Comparison of ENCODE assay signal across 23 cellular contexts in the genomic region with DNA sequence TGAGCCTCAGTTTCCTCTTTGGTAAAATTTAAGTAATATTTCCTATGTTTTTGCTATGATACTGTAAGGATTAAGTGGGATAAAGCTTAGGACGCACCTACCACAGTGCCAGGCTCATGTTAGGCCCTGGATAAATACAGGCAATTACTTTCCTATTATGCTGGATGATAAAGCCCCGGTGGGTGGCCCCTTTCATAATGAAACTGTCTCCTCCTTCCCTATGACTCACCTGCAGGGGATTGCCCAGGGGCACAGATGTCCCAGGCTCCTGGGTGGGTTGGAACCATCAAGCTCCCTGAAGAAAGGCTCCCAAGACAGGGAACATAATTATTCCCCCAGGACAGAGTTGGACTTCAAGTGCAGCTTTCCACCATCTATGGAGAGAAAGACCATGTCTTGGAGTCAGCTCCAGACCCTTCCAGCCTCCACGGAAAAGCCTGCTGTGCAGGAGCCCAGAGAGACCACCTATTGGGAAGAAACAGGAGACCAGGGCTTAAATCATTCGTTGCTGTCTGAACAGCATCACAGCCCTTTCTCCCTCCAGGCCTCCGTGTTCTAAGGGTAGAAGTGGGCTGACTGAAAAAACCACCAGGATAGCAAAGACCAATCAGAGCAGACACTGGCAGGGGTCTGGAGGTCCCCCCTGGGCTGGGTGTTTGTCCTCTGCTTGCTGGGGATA. TPM values are rescaled to one million over a fixed set of nuclear protein-coding genes. Genes with fewer than 3 reads are reported as not detected.
DNase-seq lines count a peak whose midpoint lies in the region; ATAC-seq and TF ChIP-seq lines count a peak whose summit lies in the region.
"Had no signal": no experiment of that assay in that cellular context is flagged by ENCODE, and none has a peak within 500 bp of the region (broad histone marks: within the 10 kb centered on the region; RNA-seq: fewer than 3 reads in every experiment).

No MANE protein-coding gene starts in this region.

- H3K9me3 Mint-ChIP-seq in activated CD4-positive, alpha-beta T cell treated with anti-CD3 and anti-CD28 coated beads for 36 hours (ENCODE audit: low read depth), result peaks cover 3% of the 10 kb centered on the region
- H3K9me3 Mint-ChIP-seq: CD4-positive, alpha-beta T cell had no signal

- H3K4me3 ChIP-seq in mammary epithelial cell (replicated peaks in 1 of 3; ENCODE audit: insufficient read depth in 1 of 3, low read depth in 2 of 3, low read length in 3 of 3) (no peak overlapping the region), mesenchymal stem cell (ENCODE audit: insufficient read depth in 1 of 2, low read depth in 1 of 2, low read length in 2 of 2) (no peak overlapping the region)
- H3K4me3 ChIP-seq: ascending aorta, GM12878, GM23248, vagina had no signal

- no peak overlapping the region for H3K23ac ChIP-seq in mesenchymal stem cell (ENCODE audit: low read length in 2 of 2)

- no peak overlapping the region for H2BK120ac ChIP-seq in mesenchymal stem cell (ENCODE audit: low read depth, low read length)

- ATAC-seq in activated CD4-positive, alpha-beta T cell treated with anti-CD3 and anti-CD28 coated beads for 36 hours, result peak; percentile 58
- no peak for ATAC-seq in GM19023 (IDR thresholded peaks at IDR 0.05; ENCODE audit: unreplicated experiment)
- ATAC-seq in HG02610 (IDR thresholded peaks at IDR 0.05; ENCODE audit: unreplicated experiment), result no peak
- ATAC-seq: activated CD4-positive, CD25-positive, alpha-beta regulatory T cell treated with anti-CD3 and anti-CD28 coated beads, Interleukin-2, amount 50 U/mL, for 24 hours; GM12878 had no signal

- BruUV-seq in mammary epithelial cell (replicated peaks; lab: Mats Ljungman, UMichigan), result no TSS peak

- no peak overlapping the region for H3K18ac ChIP-seq in mesenchymal stem cell (ENCODE audit: low read depth in 1 of 2, low read length in 2 of 2)

- peaks cover 15% of the 10 kb centered on the region for H3K27me3 Mint-ChIP-seq in activated CD4-positive, alpha-beta T cell treated with anti-CD3 and anti-CD28 coated beads for 36 hours

- H4K20me1 ChIP-seq in mammary epithelial cell (ENCODE audit: insufficient read depth, low read length), result no peaks in the 10 kb centered on the region

- 75% methylated on average over 5 of the region's 5 CpGs for WGBS in mammary epithelial cell (ENCODE audit: low coverage, missing lambda C conversion rate)
- 58% methylated on average over 4 of the region's 5 CpGs for WGBS in mesenchymal stem cell

- in situ Hi-C loops in mammary epithelial cell (cut with MboI; ENCODE audit: low sequenced_read_pairs in 2 of 2), result no loop called here

- no peak overlapping the region for H3K14ac ChIP-seq in mesenchymal stem cell (ENCODE audit: low read length in 2 of 2)

- no peak overlapping the region for H3K4ac ChIP-seq in mesenchymal stem cell (ENCODE audit: low read depth in 1 of 2, low read length in 2 of 2)

- H3K4me1 Mint-ChIP-seq in activated CD4-positive, alpha-beta T cell treated with anti-CD3 and anti-CD28 coated beads for 36 hours, result no peaks in the 10 kb centered on the region

- H3K27me3 ChIP-seq in mammary epithelial cell (ENCODE audit: insufficient read depth, low read length) (no peaks in the 10 kb centered on the region), mesenchymal stem cell (ENCODE audit: control insufficient read depth in 1 of 2, insufficient read depth in 1 of 2, low read length in 2 of 2) (peaks cover 0 to 33% of the 10 kb centered on the region in 2 experiments)
- H3K27me3 ChIP-seq: ascending aorta, vagina had no signal

- no peak overlapping the region for H2AFZ ChIP-seq in mammary epithelial cell (ENCODE audit: low read depth, low read length)
- no peak overlapping the region for H2AFZ ChIP-seq in mesenchymal stem cell (ENCODE audit: low read depth, low read length)
- H2AFZ ChIP-seq: GM23248 had no signal

- CTCF ChIA-PET in activated CD4-positive, alpha-beta T cell treated with anti-CD3 and anti-CD28 coated beads for 36 hours (lab: Charles Lee), result interaction anchor here (0.8 kb wide), 1 partner anchor 29 kb away, joined by 3 read pairs; no protein-coding TSS in a partner anchor
- CTCF ChIA-PET in mammary epithelial cell (lab: Charles Lee; ENCODE audit: low non-redundant PET), result no interaction called here

- dilution Hi-C loops in mammary epithelial cell (cut with HindIII; ENCODE audit: low sequenced_read_pairs), result no loop called here

- H3K36me3 Mint-ChIP-seq in activated CD4-positive, alpha-beta T cell treated with anti-CD3 and anti-CD28 coated beads for 36 hours (ENCODE audit: low read depth), result no peaks in the 10 kb centered on the region

- H2BK5ac ChIP-seq in mesenchymal stem cell (ENCODE audit: low read depth, low read length, poor library complexity, severe bottlenecking), result peak overlapping the region; percentile 1

- H3K79me1 ChIP-seq in mesenchymal stem cell (replicated peaks; ENCODE audit: low read length, poor library complexity, severe bottlenecking), result no peaks in the 10 kb centered on the region

- peak; percentile 34 for DNase-seq in activated CD4-positive, alpha-beta T cell treated with anti-CD3 and anti-CD28 coated beads for 36 hours
- DNase-seq in activated CD4-positive, alpha-beta T cell treated with anti-CD3 and anti-CD28 coated beads, Interleukin-2, amount 50 U/mL, for 48 hours, result no peak
- DNase-seq in NCI-H2081 treated with DMSO at 0.1 percent for 48 hours (lab: John Stamatoyannopoulos, UW), result peak; percentile 24
- DNase-seq in mammary epithelial cell, result peak; percentile 54
- DNase-seq in mesenchymal stem cell, result no peak
- DNase-seq in NCI-H2171 treated with DMSO at 0.1 percent for 48 hours (lab: John Stamatoyannopoulos, UW), result no peak
- DNase-seq: activated CD8-positive, alpha-beta memory T cell treated with anti-CD3 and anti-CD28 coated beads, Interleukin-2, amount 50 U/mL, for 4 hours; activated naive CD4-positive, alpha-beta T cell; CD4-positive, alpha-beta T cell; erythroblast; glutamatergic neuron; GM23248; Kasumi-1; NCI-H187 treated with DMSO at 0.1 percent for 48 hours; NK-92 treated with Interleukin-12 subunit alpha and Interleukin-12 subunit beta, amount 100 ng/mL, for 24 hours; SHP77 treated with DMSO at 0.1 percent for 48 hours had no signal

- H3K9me3 ChIP-seq in mammary epithelial cell (replicated peaks; ENCODE audit: insufficient read depth, low read length) (no peaks in the 10 kb centered on the region), mesenchymal stem cell (ENCODE audit: control insufficient read depth, low read length) (no peaks in the 10 kb centered on the region)
- H3K9me3 ChIP-seq: ascending aorta, vagina had no signal

- TF ChIP-seq CTCF in mammary epithelial cell (conservative IDR thresholded peaks at IDR 0.05 in 1 of 2, IDR thresholded peaks at IDR 0.05 in 1 of 2; ENCODE audit: extremely low read depth in 1 of 2, insufficient read depth in 1 of 2, low read depth in 1 of 2, low read length in 2 of 2), result no peak

- H3K4me1 ChIP-seq in mammary epithelial cell (ENCODE audit: insufficient read depth, low read length) (peaks cover 52% of the 10 kb centered on the region), mesenchymal stem cell (ENCODE audit: control insufficient read depth, insufficient read depth, low read depth, low read length) (peaks cover 23% of the 10 kb centered on the region)
- H3K4me1 ChIP-seq: ascending aorta, vagina had no signal

- H4K91ac ChIP-seq in mesenchymal stem cell (ENCODE audit: low read length), result no peak overlapping the region

- H3K4me3 Mint-ChIP-seq in activated CD4-positive, alpha-beta T cell treated with anti-CD3 and anti-CD28 coated beads for 36 hours, result no peak overlapping the region
- H3K4me3 Mint-ChIP-seq: CD4-positive, alpha-beta T cell had no signal

- H2BK12ac ChIP-seq in mesenchymal stem cell (ENCODE audit: low read length in 2 of 2), result no peak overlapping the region

- no peak overlapping the region for H3K4me2 ChIP-seq in mammary epithelial cell (ENCODE audit: insufficient read depth, low read depth, low read length)
- no peak overlapping the region for H3K4me2 ChIP-seq in mesenchymal stem cell (ENCODE audit: low read length, poor library complexity, severe bottlenecking)

- H3K9ac ChIP-seq in mammary epithelial cell (ENCODE audit: insufficient read depth, low read length) (no peak overlapping the region), mesenchymal stem cell (ENCODE audit: low read length) (no peak overlapping the region)
- H3K9ac ChIP-seq: GM23248 had no signal

- H2BK15ac ChIP-seq in mesenchymal stem cell (ENCODE audit: low read depth, poor library complexity, severe bottlenecking), result no peak overlapping the region

- H3K36me3 ChIP-seq in mammary epithelial cell (ENCODE audit: insufficient read depth, low read length), result no peaks in the 10 kb centered on the region
- H3K36me3 ChIP-seq in mesenchymal stem cell (ENCODE audit: control insufficient read depth in 1 of 2, insufficient read depth in 2 of 2, low read depth in 1 of 2, low read length in 2 of 2), result no peaks in the 10 kb centered on the region
- H3K36me3 ChIP-seq: ascending aorta, vagina had no signal

- H2AK5ac ChIP-seq in mesenchymal stem cell (ENCODE audit: low read length, severe bottlenecking), result peak overlapping the region; percentile 21

- H4K8ac ChIP-seq in mesenchymal stem cell (ENCODE audit: low read length), result no peak overlapping the region

- intact Hi-C loops in activated CD4-positive, alpha-beta T cell treated with anti-CD3 and anti-CD28 coated beads for 36 hours (cut with DNase I, micrococcal nuclease), result loop anchor here in 1 of 2 experiments (10.0 kb wide), 1 partner anchor 95 kb away; no protein-coding TSS in a partner anchor
- intact Hi-C loops in mammary epithelial cell (cut with micrococcal nuclease), result loop anchor here (2.0 kb wide), 1 partner anchor 99 kb away; no protein-coding TSS in a partner anchor

- H3K27ac ChIP-seq in mammary epithelial cell (ENCODE audit: insufficient read depth, low read depth, low read length) (no peak overlapping the region), mesenchymal stem cell (ENCODE audit: low read length, poor library complexity, severe bottlenecking) (no peak overlapping the region)
- H3K27ac ChIP-seq: ascending aorta, GM23248, vagina had no signal

- POLR2A ChIA-PET in activated CD4-positive, alpha-beta T cell treated with anti-CD3 and anti-CD28 coated beads for 36 hours (lab: Charles Lee), result no interaction called here

- H3K27ac Mint-ChIP-seq in activated CD4-positive, alpha-beta T cell treated with anti-CD3 and anti-CD28 coated beads for 36 hours, result no peak overlapping the region
- H3K27ac Mint-ChIP-seq: CD4-positive, alpha-beta T cell had no signal

- H3K79me2 ChIP-seq in mammary epithelial cell (ENCODE audit: insufficient read depth, low read length), result no peaks in the 10 kb centered on the region

RNA-seq across cellular contexts. Expression of a gene that starts 43.2 kb away (rescaled TPM):
- total RNA-seq in activated CD4-positive, alpha-beta T cell treated with anti-CD3 and anti-CD28 coated beads for 36 hours, result under 1 TPM; 0.07 TPM
- under 1 TPM in 1 of 2 donors, not detected in 1; 0.38 TPM for total RNA-seq in mammary epithelial cell
- 0.11 TPM for polyA plus RNA-seq in mammary epithelial cell
- 0.78 TPM for polyA minus RNA-seq in mammary epithelial cell
- not detected for polyA plus RNA-seq in mesenchymal stem cell (2013, experiment 1 of 2)
- polyA plus RNA-seq in mesenchymal stem cell (2013, experiment 2 of 2), result not detected
- total RNA-seq: ascending aorta; CD4-positive, alpha-beta T cell; GM12878; GM23248; subcutaneous adipose tissue had no signal
- polyA plus RNA-seq: GM12878, GM23248 had no signal

Comparison
In these comparisons a context has a peak if more than half of its experiments do, and no peak if none do; other contexts are left out.
1. DNase-seq: peak in activated CD4-positive, alpha-beta T cell treated with anti-CD3 and anti-CD28 coated beads for 36 hours (single experiment), NCI-H2081 treated with DMSO at 0.1 percent for 48 hours (single experiment) and mammary epithelial cell (single experiment); none in activated CD4-positive, alpha-beta T cell treated with anti-CD3 and anti-CD28 coated beads, Interleukin-2, amount 50 U/mL, for 48 hours (0 of 2), mesenchymal stem cell (single experiment) and NCI-H2171 treated with DMSO at 0.1 percent for 48 hours (single experiment).